Comparison of ENCODE assay signal across 17 cellular contexts in the genomic region with DNA sequence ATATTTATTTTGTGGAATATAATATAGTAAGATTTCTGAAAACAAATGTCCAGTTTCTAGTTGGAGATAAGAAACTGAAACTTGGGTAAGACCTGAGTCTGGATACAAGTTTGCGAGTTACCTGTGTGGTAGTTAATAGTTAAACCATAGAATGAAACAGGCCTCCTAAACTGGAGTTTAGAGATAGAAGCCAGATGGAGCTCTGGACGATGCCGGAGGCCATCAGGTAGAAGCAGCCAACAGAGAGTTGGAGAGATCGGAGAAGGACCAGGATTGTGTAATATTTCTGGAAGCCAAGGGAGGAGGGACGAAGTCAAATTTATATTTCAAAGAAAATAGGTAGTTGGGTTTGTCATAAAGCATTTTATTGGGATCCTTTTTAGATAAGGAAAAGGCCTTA. TPM values are rescaled to one million over a fixed set of nuclear protein-coding genes. Genes with fewer than 3 reads are reported as not detected.
A peak's percentile ranks its signal among the peaks of the same experiment; 100 is the strongest.
DNase-seq lines count a peak whose midpoint lies in the region; ATAC-seq, FAIRE-seq and TF ChIP-seq lines count a peak whose summit lies in the region.
"Had no signal": no experiment of that assay in that cellular context is flagged by ENCODE, and none has a peak within 500 bp of the region (broad histone marks: within the 10 kb centered on the region; RNA-seq: fewer than 3 reads in every experiment).

No MANE protein-coding gene starts in this region.

- TF ChIP-seq EP300 in HepG2 (IDR thresholded peaks at IDR 0.05; ENCODE audit: low read depth in 2 of 2, low read length in 2 of 2) (no peak), HepG2 (CRISPR knock-in tag; IDR thresholded peaks at IDR 0.05; ENCODE audit: borderline replicate concordance) (no peak), gastroesophageal sphincter (IDR thresholded peaks at IDR 0.05) (no peak)

- DNase-seq in activated naive CD4-positive, alpha-beta T cell (lab: John Stamatoyannopoulos, UW): no peak
- DNase-seq in activated CD8-positive, alpha-beta T cell treated with anti-CD3 and anti-CD28 coated beads for 36 hours: no peak
- DNase-seq in HepG2 (ENCODE audit: low spot score) (no peak), type B pancreatic cell (ENCODE audit: extremely low spot score, unreplicated experiment) (no peak), H54 (ENCODE audit: insufficient read length, low spot score) (no peak)
- DNase-seq: aorta; DMS153; HCEC 1CT; NCI-H1436 treated with DMSO at 0.1 percent for 48 hours; NCI-H446; stimulated activated naive CD4-positive, alpha-beta T cell treated with Interleukin-2 at 50 U/mL for 16 hours had no signal

- WGBS in HepG2 (ENCODE audit: low lambda C conversion rate): 94% methylated on average over 5 of the region's 5 CpGs
- WGBS in gastroesophageal sphincter (ENCODE audit: low coverage in 1 of 2), 2 donors: 57 to 68% methylated on average over 3 to 5 of the region's 5 CpGs

- no peaks in the 10 kb centered on the region for H3K27me3 Mint-ChIP-seq in activated naive CD4-positive, alpha-beta T cell treated with anti-CD3 and anti-CD28 coated beads, Interleukin-2, amount 50 U/mL, for 24 hours
- no peaks in the 10 kb centered on the region for H3K27me3 Mint-ChIP-seq in activated CD8-positive, alpha-beta T cell treated with anti-CD3 and anti-CD28 coated beads for 36 hours
- no peaks in the 10 kb centered on the region for H3K27me3 Mint-ChIP-seq in type B pancreatic cell

- H2AFZ ChIP-seq in HepG2 (ENCODE audit: low read length): no peak overlapping the region

- no peak for TF ChIP-seq RAD21 in HepG2 (CRISPR knock-in tag; IDR thresholded peaks at IDR 0.05)

- H3K4me3 ChIP-seq in HepG2 (replicated peaks in 1 of 3; ENCODE audit: insufficient read depth in 1 of 3, low read depth in 2 of 3, low read length in 3 of 3): no peak overlapping the region
- no peak overlapping the region for H3K4me3 ChIP-seq in gastroesophageal sphincter
- H3K4me3 ChIP-seq: lung, SK-N-MC, vagina had no signal

- H3K4me3 Mint-ChIP-seq in activated naive CD4-positive, alpha-beta T cell treated with anti-CD3 and anti-CD28 coated beads, Interleukin-2, amount 50 U/mL, for 24 hours: peak overlapping the region; percentile 56
- no peak overlapping the region for H3K4me3 Mint-ChIP-seq in activated CD8-positive, alpha-beta T cell treated with anti-CD3 and anti-CD28 coated beads for 36 hours
- no peak overlapping the region for H3K4me3 Mint-ChIP-seq in type B pancreatic cell

- H3K4me1 Mint-ChIP-seq in activated naive CD4-positive, alpha-beta T cell treated with anti-CD3 and anti-CD28 coated beads, Interleukin-2, amount 50 U/mL, for 24 hours: peaks cover 68% of the 10 kb centered on the region
- H3K4me1 Mint-ChIP-seq in activated CD8-positive, alpha-beta T cell treated with anti-CD3 and anti-CD28 coated beads for 36 hours (ENCODE audit: low read depth): peaks cover 70% of the 10 kb centered on the region
- H3K4me1 Mint-ChIP-seq in type B pancreatic cell (ENCODE audit: unreplicated experiment): peaks cover 12% of the 10 kb centered on the region

- H4K20me1 ChIP-seq in HepG2 (ENCODE audit: insufficient read depth, low read length): no peaks in the 10 kb centered on the region; the same call in 1 of the 2 replicates

- TF ChIP-seq POLR2A in HepG2 (IDR thresholded peaks at IDR 0.05; ENCODE audit: insufficient read depth in 1 of 2, low read depth in 2 of 2, low read length in 2 of 2) (no peak), H54 (IDR thresholded peaks at IDR 0.05; ENCODE audit: low read depth, low read length) (no peak), gastroesophageal sphincter (IDR thresholded peaks at IDR 0.05) (no peak)

- H3K27ac ChIP-seq in HepG2 (ENCODE audit: extremely low read length, insufficient read depth, low read length): no peak overlapping the region
- no peak overlapping the region for H3K27ac ChIP-seq in gastroesophageal sphincter
- H3K27ac ChIP-seq: SK-N-MC, vagina had no signal

- POLR2A ChIA-PET in activated CD8-positive, alpha-beta T cell treated with anti-CD3 and anti-CD28 coated beads for 36 hours (lab: Charles Lee): interaction anchor here (1.1 to 5.0 kb wide), 2 partner anchors 41 to 48 kb away, joined by 3 to 80 read pairs; a partner anchor contains a TSS
- POLR2A ChIA-PET in HepG2 (lab: Yijun Ruan, JAX): no interaction called here

- no peak for ATAC-seq in activated CD8-positive, alpha-beta T cell treated with anti-CD3 and anti-CD28 coated beads for 36 hours
- no peak for ATAC-seq in HepG2
- no peak for ATAC-seq in HG03342 (IDR thresholded peaks at IDR 0.05; ENCODE audit: unreplicated experiment)
- ATAC-seq in gastroesophageal sphincter: no peak

- H3K9ac ChIP-seq in HepG2 (ENCODE audit: insufficient read depth, low read depth, low read length): no peak overlapping the region

- in situ Hi-C loops in HepG2 (cut with HindIII; ENCODE audit: extremely low pct_ligation_motif_present, low pct_unique_long_range_greater_than_20kb): no loop called here

- H3K4me1 ChIP-seq in HepG2 (ENCODE audit: insufficient read depth, low read length) (peaks cover 13% of the 10 kb centered on the region; the same call in 1 of the 2 replicates), gastroesophageal sphincter (peaks cover 4 to 60% (median 6%) of the 10 kb centered on the region in 3 donors)

- H3K36me3 Mint-ChIP-seq in activated naive CD4-positive, alpha-beta T cell treated with anti-CD3 and anti-CD28 coated beads, Interleukin-2, amount 50 U/mL, for 24 hours: peaks cover 24% of the 10 kb centered on the region
- H3K36me3 Mint-ChIP-seq in activated CD8-positive, alpha-beta T cell treated with anti-CD3 and anti-CD28 coated beads for 36 hours (ENCODE audit: low read depth): peaks cover 66% of the 10 kb centered on the region
- peaks cover 36% of the 10 kb centered on the region for H3K36me3 Mint-ChIP-seq in type B pancreatic cell

- peaks cover 25% of the 10 kb centered on the region for H3K79me2 ChIP-seq in HepG2 (ENCODE audit: insufficient read depth, low read length)

- intact Hi-C loops in activated CD8-positive, alpha-beta T cell treated with anti-CD3 and anti-CD28 coated beads for 36 hours (cut with micrococcal nuclease): no loop called here
- intact Hi-C loops in HepG2 (cut with micrococcal nuclease; ENCODE audit: unreplicated experiment): no loop called here

- no peaks in the 10 kb centered on the region for H3K9me3 Mint-ChIP-seq in activated naive CD4-positive, alpha-beta T cell treated with anti-CD3 and anti-CD28 coated beads, Interleukin-2, amount 50 U/mL, for 24 hours
- H3K9me3 Mint-ChIP-seq in activated CD8-positive, alpha-beta T cell treated with anti-CD3 and anti-CD28 coated beads for 36 hours: no peaks in the 10 kb centered on the region
- H3K9me3 Mint-ChIP-seq in type B pancreatic cell: no peaks in the 10 kb centered on the region

- H3K4me2 ChIP-seq in HepG2 (ENCODE audit: low read depth, low read length): no peak overlapping the region

- CTCF ChIA-PET in activated CD8-positive, alpha-beta T cell treated with anti-CD3 and anti-CD28 coated beads for 36 hours (lab: Charles Lee): interaction anchor here (1.0 to 7.2 kb wide), 6 partner anchors 8 to 139 kb away, joined by 3 to 70 read pairs (median 11); a partner anchor contains a TSS
- CTCF ChIA-PET in HepG2 (lab: Yijun Ruan, JAX; ENCODE audit: low intra/inter-chr PET ratio, low total read pairs): no interaction called here

- H3K36me3 ChIP-seq in HepG2 (replicated peaks in 1 of 2; ENCODE audit: control insufficient read depth in 1 of 2, insufficient read depth in 2 of 2, low read length in 2 of 2) (peaks cover 19 to 76% of the 10 kb centered on the region in 2 experiments), gastroesophageal sphincter (peaks cover 0 to 82% of the 10 kb centered on the region in 2 donors)

- FAIRE-seq in HepG2 (lab: Jason Lieb, UNC) (no peak), H54 (lab: Jason Lieb, UNC) (no peak)

- no peaks in the 10 kb centered on the region for H3K9me3 ChIP-seq in HepG2 (ENCODE audit: low read length)
- H3K9me3 ChIP-seq in gastroesophageal sphincter: no peaks in the 10 kb centered on the region
- H3K9me3 ChIP-seq: vagina had no signal

- no TSS peak for BruUV-seq in HepG2 (replicated peaks; lab: Mats Ljungman, UMichigan)

- no peak for TF ChIP-seq CTCF in activated CD8-positive, alpha-beta T cell treated with anti-CD3 and anti-CD28 coated beads for 36 hours (IDR thresholded peaks at IDR 0.05)
- TF ChIP-seq CTCF in HepG2 (CRISPR knock-in tag; IDR thresholded peaks at IDR 0.05): no peak
- TF ChIP-seq CTCF in type B pancreatic cell (conservative IDR thresholded peaks at IDR 0.05): no peak
- no peak for TF ChIP-seq CTCF in gastroesophageal sphincter (IDR thresholded peaks at IDR 0.05)

- H3K27me3 ChIP-seq in HepG2 (ENCODE audit: control insufficient read depth in 1 of 2, insufficient read depth in 2 of 2, low read length in 2 of 2) (no peaks in the 10 kb centered on the region), gastroesophageal sphincter (no peaks in the 10 kb centered on the region)
- H3K27me3 ChIP-seq: vagina had no signal

- peak overlapping the region; percentile 93 for H3K27ac Mint-ChIP-seq in activated naive CD4-positive, alpha-beta T cell treated with anti-CD3 and anti-CD28 coated beads, Interleukin-2, amount 50 U/mL, for 24 hours
- H3K27ac Mint-ChIP-seq in activated CD8-positive, alpha-beta T cell treated with anti-CD3 and anti-CD28 coated beads for 36 hours: peak overlapping the region; percentile 64
- H3K27ac Mint-ChIP-seq in type B pancreatic cell: peak overlapping the region; percentile 55

RNA-seq across cellular contexts. Expression of a gene that starts 45.1 kb away (rescaled TPM):
- 10 to 100 TPM; 82.4 to 84.9 TPM for total RNA-seq in activated CD8-positive, alpha-beta T cell treated with anti-CD3 and anti-CD28 coated beads for 36 hours
- total RNA-seq in HepG2 (2016; rRNA removed; fragmentation: Illumina TruSeq; extraction: Trizol): 11.9 and 18.4 TPM in 2 replicates
- 4.1 and 5.0 TPM in 2 replicates for total RNA-seq in HepG2 (2016; cell fraction: cytosol; rRNA removed; fragmentation: Illumina TruSeq; extraction: Trizol; ENCODE audit: low read depth)
- 10.4 and 13.8 TPM in 2 replicates for total RNA-seq in HepG2 (2016; cell fraction: insoluble cytoplasmic fraction; rRNA removed; fragmentation: Illumina TruSeq; extraction: Trizol)
- 10.6 and 11.3 TPM in 2 replicates for total RNA-seq in HepG2 (2016; cell fraction: membrane; rRNA removed; fragmentation: Illumina TruSeq; extraction: Trizol)
- 20.9 and 30.6 TPM in 2 replicates for total RNA-seq in HepG2 (2016; cell fraction: nucleus; rRNA removed; fragmentation: Illumina TruSeq; extraction: Trizol)
- 12.3 and 15.9 TPM in 2 replicates for polyA plus RNA-seq in HepG2 (2011; rRNA removed)
- polyA plus RNA-seq in HepG2 (2011; cell fraction: cytosol; rRNA removed): 6.7 and 7.1 TPM in 2 replicates
- 34.6 and 44.4 TPM in 2 replicates for polyA plus RNA-seq in HepG2 (2011; cell fraction: nucleus; rRNA removed)
- 22.4 and 26.3 TPM in 2 replicates for polyA plus RNA-seq in HepG2 (2012)
- polyA plus RNA-seq in HepG2 (2016; cell fraction: cytosol; fragmentation: Illumina TruSeq; extraction: Trizol; ENCODE audit: low read depth): 0.76 and 0.82 TPM in 2 replicates
- polyA plus RNA-seq in HepG2 (2016; cell fraction: insoluble cytoplasmic fraction; fragmentation: Illumina TruSeq; extraction: Trizol; ENCODE audit: low read depth): 19.7 and 29.5 TPM in 2 replicates
- 1.7 and 2.3 TPM in 2 replicates for polyA plus RNA-seq in HepG2 (2016; cell fraction: membrane; fragmentation: Illumina TruSeq; extraction: Trizol; ENCODE audit: low read depth)
- polyA plus RNA-seq in HepG2 (2016; cell fraction: nucleus; fragmentation: Illumina TruSeq; extraction: Trizol; ENCODE audit: insufficient read depth, low read depth): 63.3 and 66.4 TPM in 2 replicates
- 17.9 and 25.6 TPM in 2 replicates for polyA minus RNA-seq in HepG2 (2011; rRNA and poly(A)+ RNA removed; ENCODE audit: low replicate concordance)
- polyA minus RNA-seq in HepG2 (2011; cell fraction: cytosol; rRNA and poly(A)+ RNA removed): 22.4 and 28.0 TPM in 2 replicates
- 25.2 and 31.6 TPM in 2 replicates for polyA minus RNA-seq in HepG2 (2011; cell fraction: nucleus; rRNA and poly(A)+ RNA removed)
- total RNA-seq in type B pancreatic cell (ENCODE audit: low replicate concordance): 106 and 121 TPM in 2 replicates
- 10 to 100 TPM; 28.2 to 64.2 (median 42.6) TPM for total RNA-seq in gastroesophageal sphincter

RNA-seq across cellular contexts. Expression of a gene that starts 46.8 kb away (rescaled TPM):
- total RNA-seq in activated CD8-positive, alpha-beta T cell treated with anti-CD3 and anti-CD28 coated beads for 36 hours: 10 to 100 TPM; 21.2 to 23.9 TPM
- total RNA-seq in HepG2 (2016; rRNA removed; fragmentation: Illumina TruSeq; extraction: Trizol) (7.9 and 13.5 TPM in 2 replicates), type B pancreatic cell (ENCODE audit: low replicate concordance) (13.3 and 15.3 TPM in 2 replicates), gastroesophageal sphincter (10 to 100 TPM; 13.7 to 30.0 (median 15.5) TPM)
- total RNA-seq in HepG2 (2016; cell fraction: cytosol; rRNA removed; fragmentation: Illumina TruSeq; extraction: Trizol; ENCODE audit: low read depth): 4.3 and 4.8 TPM in 2 replicates
- total RNA-seq in HepG2 (2016; cell fraction: insoluble cytoplasmic fraction; rRNA removed; fragmentation: Illumina TruSeq; extraction: Trizol): 8.9 and 14.1 TPM in 2 replicates
- 9.7 and 9.9 TPM in 2 replicates for total RNA-seq in HepG2 (2016; cell fraction: membrane; rRNA removed; fragmentation: Illumina TruSeq; extraction: Trizol)
- 14.6 and 15.0 TPM in 2 replicates for total RNA-seq in HepG2 (2016; cell fraction: nucleus; rRNA removed; fragmentation: Illumina TruSeq; extraction: Trizol)
- 22.7 and 26.0 TPM in 2 replicates for polyA plus RNA-seq in HepG2 (2011; rRNA removed)
- 21.0 and 27.5 TPM in 2 replicates for polyA plus RNA-seq in HepG2 (2011; cell fraction: cytosol; rRNA removed)
- 14.3 and 18.5 TPM in 2 replicates for polyA plus RNA-seq in HepG2 (2011; cell fraction: nucleus; rRNA removed)
- polyA plus RNA-seq in HepG2 (2012): 13.6 and 14.8 TPM in 2 replicates
- polyA plus RNA-seq in HepG2 (2016; cell fraction: cytosol; fragmentation: Illumina TruSeq; extraction: Trizol; ENCODE audit: low read depth): 2.9 and 4.4 TPM in 2 replicates
- 6.7 and 7.2 TPM in 2 replicates for polyA plus RNA-seq in HepG2 (2016; cell fraction: insoluble cytoplasmic fraction; fragmentation: Illumina TruSeq; extraction: Trizol; ENCODE audit: low read depth)
- polyA plus RNA-seq in HepG2 (2016; cell fraction: membrane; fragmentation: Illumina TruSeq; extraction: Trizol; ENCODE audit: low read depth): 5.3 and 7.0 TPM in 2 replicates
- polyA plus RNA-seq in HepG2 (2016; cell fraction: nucleus; fragmentation: Illumina TruSeq; extraction: Trizol; ENCODE audit: insufficient read depth, low read depth): 16.2 and 17.4 TPM in 2 replicates
- polyA minus RNA-seq in HepG2 (2011; rRNA and poly(A)+ RNA removed; ENCODE audit: low replicate concordance): 41.6 and 80.7 TPM in 2 replicates
- 15.5 and 15.7 TPM in 2 replicates for polyA minus RNA-seq in HepG2 (2011; cell fraction: cytosol; rRNA and poly(A)+ RNA removed)
- polyA minus RNA-seq in HepG2 (2011; cell fraction: nucleus; rRNA and poly(A)+ RNA removed): 11.7 and 14.5 TPM in 2 replicates
